Comparison of ENCODE assay signal across 1 cellular context in the genomic region with DNA sequence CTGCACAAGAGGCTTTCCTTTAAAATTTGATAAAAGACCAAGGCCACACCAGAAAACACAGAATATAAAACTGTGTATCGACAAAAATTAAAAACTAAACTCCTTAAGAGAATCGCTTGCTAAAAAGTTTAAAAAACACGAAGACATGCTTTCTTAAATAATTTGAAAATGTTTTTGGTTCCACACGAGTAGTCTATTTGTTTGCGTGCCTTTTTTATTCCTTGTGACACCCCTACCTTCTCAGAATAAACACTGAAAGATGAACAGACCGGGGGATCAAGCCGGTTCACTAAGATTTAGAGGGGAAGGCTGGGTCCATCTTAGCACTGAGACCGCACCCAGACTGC.
TF ChIP-seq lines count a peak whose summit lies in the region.

No MANE protein-coding gene starts in this region.

TF ChIP-seq in GM12878, 131 proteins besides CTCF, POLR2A, EP300 and RAD21 (continued from another document):
- TF ChIP-seq CHD1 (IDR thresholded peaks at IDR 0.05; ENCODE audit: low read depth, low read length) (peak; percentile 39; the same call in 1 of the 2 replicates), TCF7 (IDR thresholded peaks at IDR 0.05; ENCODE audit: borderline replicate concordance) (no peak), NR2C2 (IDR thresholded peaks at IDR 0.05; ENCODE audit: borderline replicate concordance, control insufficient read depth, insufficient read length, low read depth) (no peak), FOXM1 (IDR thresholded peaks at IDR 0.05; ENCODE audit: low read depth, low read length) (0 out of 2 replicates have a peak, but pooled peaks have one; percentile 27), SMAD5 (IDR thresholded peaks at IDR 0.05; ENCODE audit: low read depth) (no peak), SKIL (IDR thresholded peaks at IDR 0.05; ENCODE audit: low read depth, poor library complexity, severe bottlenecking) (no peak), CEBPZ (IDR thresholded peaks at IDR 0.05; ENCODE audit: low read depth, low read length) (no peak), NFIC (IDR thresholded peaks at IDR 0.05; ENCODE audit: low read depth, low read length) (peak; percentile 54), ZNF384 (IDR thresholded peaks at IDR 0.05; ENCODE audit: borderline replicate concordance, low read depth, low read length) (no peak), NRF1 (conservative IDR thresholded peaks at IDR 0.05; ENCODE audit: low read depth, low read length) (no peak), SMAD1 (IDR thresholded peaks at IDR 0.05; ENCODE audit: low read depth, partially characterized antibody) (no peak), CREM (IDR thresholded peaks at IDR 0.05; ENCODE audit: low read depth) (no peak)
- TF ChIP-seq, protein P1, sequence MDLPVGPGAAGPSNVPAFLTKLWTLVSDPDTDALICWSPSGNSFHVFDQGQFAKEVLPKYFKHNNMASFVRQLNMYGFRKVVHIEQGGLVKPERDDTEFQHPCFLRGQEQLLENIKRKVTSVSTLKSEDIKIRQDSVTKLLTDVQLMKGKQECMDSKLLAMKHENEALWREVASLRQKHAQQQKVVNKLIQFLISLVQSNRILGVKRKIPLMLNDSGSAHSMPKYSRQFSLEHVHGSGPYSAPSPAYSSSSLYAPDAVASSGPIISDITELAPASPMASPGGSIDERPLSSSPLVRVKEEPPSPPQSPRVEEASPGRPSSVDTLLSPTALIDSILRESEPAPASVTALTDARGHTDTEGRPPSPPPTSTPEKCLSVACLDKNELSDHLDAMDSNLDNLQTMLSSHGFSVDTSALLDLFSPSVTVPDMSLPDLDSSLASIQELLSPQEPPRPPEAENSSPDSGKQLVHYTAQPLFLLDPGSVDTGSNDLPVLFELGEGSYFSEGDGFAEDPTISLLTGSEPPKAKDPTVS (IDR thresholded peaks at IDR 0.05; ENCODE audit: low read depth, low read length) = no peak
